In the genomic region with DNA sequence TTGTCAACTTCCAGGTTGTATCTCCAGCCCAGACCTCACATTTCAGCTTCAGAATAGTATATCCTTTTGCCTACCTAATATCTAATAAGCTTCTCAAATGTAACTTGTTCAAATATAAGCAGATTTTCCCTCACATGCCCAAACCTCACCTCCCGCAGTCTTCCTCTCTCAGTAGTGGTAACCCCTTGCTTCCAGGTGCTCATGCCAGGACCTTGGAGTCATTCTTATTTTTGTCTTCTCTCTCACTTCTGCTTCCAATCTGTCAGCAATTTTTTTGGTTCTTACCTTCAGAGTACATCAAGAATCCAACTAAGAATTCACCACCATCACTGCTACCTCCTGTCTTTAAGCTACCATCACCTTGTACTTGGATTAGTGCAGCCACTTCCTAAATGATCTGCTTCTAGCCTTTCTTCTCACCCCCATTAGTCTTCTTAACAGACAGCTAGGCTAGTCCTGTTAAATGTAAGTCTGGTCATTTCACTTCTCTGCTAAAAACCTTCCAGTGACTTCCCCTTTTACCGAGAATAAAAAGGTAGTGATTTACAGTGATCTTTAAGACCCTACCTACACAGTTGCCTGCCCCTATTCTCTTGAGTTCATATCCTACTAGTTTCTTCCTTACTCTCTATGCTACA, we compare ENCODE assay signal across 27 cellular contexts. TPM values are rescaled to one million over a fixed set of nuclear protein-coding genes. Genes with fewer than 3 reads are reported as not detected.
A peak's percentile ranks its signal among the peaks of the same experiment; 100 is the strongest.
DNase-seq lines count a peak whose midpoint lies in the region; ATAC-seq and TF ChIP-seq lines count a peak whose summit lies in the region.
"Had no signal": no experiment of that assay in that cellular context is flagged by ENCODE, and none has a peak within 500 bp of the region (broad histone marks: within the 10 kb centered on the region; RNA-seq: fewer than 3 reads in every experiment).

No MANE protein-coding gene starts in this region.

- no peaks in the 10 kb centered on the region for H3K27me3 Mint-ChIP-seq in T-helper 17 cell
- H3K27me3 Mint-ChIP-seq in activated CD8-positive, alpha-beta T cell treated with anti-CD3 and anti-CD28 coated beads, Interleukin-2, amount 10 ng/mL, durations not matched to agents 7 days and 5 days (ENCODE audit: low read depth): no peaks in the 10 kb centered on the region
- H3K27me3 Mint-ChIP-seq: IgD-negative memory B cell, T-cell had no signal

- H3K36me3 ChIP-seq in HCT116 (ENCODE audit: control insufficient read depth in 1 of 2, insufficient read depth in 2 of 2, low read length in 2 of 2) (no peaks in the 10 kb centered on the region), psoas muscle (ENCODE audit: insufficient read depth in 1 of 2, low read depth in 1 of 2) (no peaks in the 10 kb centered on the region)
- H3K36me3 ChIP-seq: esophagus muscularis mucosa, gastrocnemius medialis, neural progenitor cell, thoracic aorta had no signal

- 68 to 81% (median 75%) methylated on average over 2 of the region's 2 CpGs for WGBS in psoas muscle, 3 donors

- no peak for TF ChIP-seq CTCF in HCT116 (IDR thresholded peaks at IDR 0.05 in 2 of 3, conservative IDR thresholded peaks at IDR 0.05 in 1 of 3; ENCODE audit: borderline replicate concordance in 1 of 3, insufficient read depth in 1 of 3, low read depth in 2 of 3, low read length in 2 of 3)
- no peak for TF ChIP-seq CTCF in psoas muscle (IDR thresholded peaks at IDR 0.05)

- H3K9me3 ChIP-seq in HCT116 (ENCODE audit: control insufficient read depth in 1 of 2, insufficient read depth in 1 of 2, low read depth in 1 of 2, low read length in 2 of 2) (no peaks in the 10 kb centered on the region), T-helper 17 cell (ENCODE audit: control insufficient read depth, low read length, poor library complexity, severe bottlenecking) (no peaks in the 10 kb centered on the region), psoas muscle (peaks cover 10% of the 10 kb centered on the region)
- H3K9me3 ChIP-seq: esophagus muscularis mucosa, gastrocnemius medialis, thoracic aorta had no signal

- DNase-seq in NOMO-1 treated with DMSO at 0.1 percent for 48 hours (lab: John Stamatoyannopoulos, UW; ENCODE audit: unreplicated experiment) (peak; percentile 66), NOMO-1 treated with dmso at 0.1 percent for 144 hours (lab: John Stamatoyannopoulos, UW; ENCODE audit: unreplicated experiment) (no peak), HCT116 (ENCODE audit: low read depth, low spot score) (peak; percentile 21), T-helper 17 cell (no peak), psoas muscle (no peak), inferior parietal cortex (ENCODE audit: extremely low spot score) (no peak), RKO (ENCODE audit: low spot score) (no peak)
- no peak for DNase-seq in activated CD8-positive, alpha-beta T cell treated with anti-CD3 and anti-CD28 coated beads, Interleukin-2, amount 10 ng/mL, durations not matched to agents 7 days and 5 days
- DNase-seq: activated CD4-positive, alpha-beta T cell treated with anti-CD3 and anti-CD28 coated beads, Interleukin-2, amount 50 U/mL, for 1 hour; activated CD8-positive, alpha-beta memory T cell treated with anti-CD3 and anti-CD28 coated beads, Interleukin-2, amount 50 U/mL, for 4 hours; COR-L47; DND-41; effector memory CD4-positive, alpha-beta T cell; hippocampal formation; MM.1S; NCI-H146; NCI-H526; SIG-M5; stimulated activated CD4-positive, alpha-beta T cell treated with anti-CD3 and anti-CD28 coated beads, Interleukin-1b, Interleukin-23, amount 100 ng/mL, for 48 hours; T-cell had no signal

- BruUV-seq in HCT116 (replicated peaks; lab: Mats Ljungman, UMichigan): TSS peak; percentile 95

- peak overlapping the region; percentile 80 for H3K4me2 ChIP-seq in HCT116 (ENCODE audit: low read length)
- H3K4me2 ChIP-seq: neural progenitor cell had no signal

- RAD21 ChIA-PET in HCT116 (lab: Charles Lee; ENCODE audit: low non-redundant PET in 1 of 2, low total read pairs in 2 of 2, uncharacterized antibody in 2 of 2, unreplicated experiment in 2 of 2): no interaction called here

- H2AFZ ChIP-seq in HCT116 (ENCODE audit: low read depth, low read length, poor library complexity, severe bottlenecking): no peak overlapping the region
- H2AFZ ChIP-seq: neural progenitor cell had no signal

- no peaks in the 10 kb centered on the region for H3K27me3 ChIP-seq in HCT116 (ENCODE audit: insufficient read depth, low read length)
- no peaks in the 10 kb centered on the region for H3K27me3 ChIP-seq in psoas muscle (ENCODE audit: insufficient read depth in 3 of 3, low read length in 2 of 3)
- H3K27me3 ChIP-seq: esophagus muscularis mucosa, gastrocnemius medialis, neural progenitor cell had no signal

- H3K79me2 ChIP-seq in HCT116 (ENCODE audit: insufficient read depth, low read length): peaks cover 90% of the 10 kb centered on the region

- intact Hi-C loops in HCT116 (cut with micrococcal nuclease): loop anchor here (5.0 kb wide), 1 partner anchor 38 kb away; no protein-coding TSS in a partner anchor
- intact Hi-C loops in psoas muscle (cut with DNase I): loop anchor here in 1 of 2 donors (10.0 kb wide), 1 partner anchor 55 kb away; no protein-coding TSS in a partner anchor

- H3K9me2 ChIP-seq in HCT116 (ENCODE audit: insufficient read depth): no peaks in the 10 kb centered on the region

- H3K9me3 Mint-ChIP-seq in activated CD8-positive, alpha-beta T cell treated with anti-CD3 and anti-CD28 coated beads, Interleukin-2, amount 10 ng/mL, durations not matched to agents 7 days and 5 days (ENCODE audit: insufficient read depth): peaks cover 3% of the 10 kb centered on the region

- peak overlapping the region in 1 of 2 experiments; percentile 39; a peak in 2 of 4 replicates for H3K4me3 ChIP-seq in HCT116 (replicated peaks in 1 of 2; ENCODE audit: low read depth in 1 of 2, low read length in 2 of 2)
- H3K4me3 ChIP-seq in psoas muscle: no peak overlapping the region
- H3K4me3 ChIP-seq: esophagus muscularis mucosa, gastrocnemius medialis, neural progenitor cell, thoracic aorta had no signal

- no peak overlapping the region for H3K4me3 Mint-ChIP-seq in T-helper 17 cell
- H3K4me3 Mint-ChIP-seq in activated CD8-positive, alpha-beta T cell treated with anti-CD3 and anti-CD28 coated beads, Interleukin-2, amount 10 ng/mL, durations not matched to agents 7 days and 5 days: no peak overlapping the region
- H3K4me3 Mint-ChIP-seq: IgD-negative memory B cell, neural progenitor cell, T-cell had no signal

- peak overlapping the region; percentile 24 for H3K27ac Mint-ChIP-seq in T-helper 17 cell
- no peak overlapping the region for H3K27ac Mint-ChIP-seq in activated CD8-positive, alpha-beta T cell treated with anti-CD3 and anti-CD28 coated beads, Interleukin-2, amount 10 ng/mL, durations not matched to agents 7 days and 5 days
- H3K27ac Mint-ChIP-seq: activated T-helper 2 cell treated with anti-CD3 and anti-CD28 coated beads, Interferon-gamma antibody, Interleukin-2, Interleukin-4, amounts not matched to agents 10 μg/mL and 5 μg/mL and 100 μg/mL, durations not matched to agents 14 hours and 24 hours and 36 hours; neural progenitor cell; T-cell had no signal

- peak; percentile 35 for ATAC-seq in HCT116
- ATAC-seq in T-helper 17 cell: no peak
- peak; percentile 74 to 82 (median 78) for ATAC-seq in psoas muscle
- ATAC-seq in activated CD8-positive, alpha-beta T cell treated with anti-CD3 and anti-CD28 coated beads, Interleukin-2, amount 10 ng/mL, durations not matched to agents 7 days and 5 days: no peak
- ATAC-seq: T-cell had no signal

- peaks cover 21% of the 10 kb centered on the region for H3K4me1 Mint-ChIP-seq in T-helper 17 cell
- H3K4me1 Mint-ChIP-seq in activated CD8-positive, alpha-beta T cell treated with anti-CD3 and anti-CD28 coated beads, Interleukin-2, amount 10 ng/mL, durations not matched to agents 7 days and 5 days (ENCODE audit: low read depth): peaks cover 1% of the 10 kb centered on the region
- H3K4me1 Mint-ChIP-seq: neural progenitor cell had no signal

- peaks cover 8% of the 10 kb centered on the region for H3K36me3 Mint-ChIP-seq in T-helper 17 cell (ENCODE audit: low read depth)
- H3K36me3 Mint-ChIP-seq in activated CD8-positive, alpha-beta T cell treated with anti-CD3 and anti-CD28 coated beads, Interleukin-2, amount 10 ng/mL, durations not matched to agents 7 days and 5 days (ENCODE audit: low read depth): peaks cover 30% of the 10 kb centered on the region

- H3K4me1 ChIP-seq in HCT116 (ENCODE audit: control insufficient read depth in 1 of 2, insufficient read depth in 2 of 2, low read length in 2 of 2): peaks cover 21 to 42% of the 10 kb centered on the region in 2 experiments
- H3K4me1 ChIP-seq in psoas muscle: peaks cover 21% of the 10 kb centered on the region
- H3K4me1 ChIP-seq: neural progenitor cell had no signal

- H3K9ac ChIP-seq in HCT116 (ENCODE audit: low read length): peak overlapping the region; percentile 52
- H3K9ac ChIP-seq: neural progenitor cell had no signal

- TF ChIP-seq RAD21 in HCT116 (IDR thresholded peaks at IDR 0.05; ENCODE audit: low read depth): no peak

- peak overlapping the region; percentile 67 for H3K27ac ChIP-seq in HCT116 (ENCODE audit: low read depth, low read length)
- H3K27ac ChIP-seq in psoas muscle: peak overlapping the region; percentile 4
- H3K27ac ChIP-seq: 22Rv1, esophagus muscularis mucosa, neural progenitor cell, thoracic aorta had no signal

- CTCF ChIA-PET in HCT116 (lab: Charles Lee): interaction anchor here (1.0 kb wide), 1 partner anchor 13 kb away, joined by 3 read pairs; no protein-coding TSS in a partner anchor
- CTCF ChIA-PET in activated CD8-positive, alpha-beta T cell treated with anti-CD3 and anti-CD28 coated beads, Interleukin-2, amount 10 ng/mL, durations not matched to agents 7 days and 5 days (lab: Charles Lee): no interaction called here

- TF ChIP-seq POLR2A in HCT116 (IDR thresholded peaks at IDR 0.05; ENCODE audit: borderline replicate concordance, extremely low read depth, insufficient read depth, insufficient read length): no peak

- POLR2A ChIA-PET in HCT116 (lab: Charles Lee): interaction anchor here (0.6 to 2.8 kb wide), 4 partner anchors 9 to 533 kb away, joined by 3 to 22 read pairs (median 4); a partner anchor contains a TSS
- POLR2A ChIA-PET in activated CD8-positive, alpha-beta T cell treated with anti-CD3 and anti-CD28 coated beads, Interleukin-2, amount 10 ng/mL, durations not matched to agents 7 days and 5 days (lab: Charles Lee): interaction anchor here (0.6 kb wide), 1 partner anchor 176 kb away, joined by 4 read pairs; no protein-coding TSS in a partner anchor

- no peaks in the 10 kb centered on the region for H4K20me1 ChIP-seq in HCT116 (ENCODE audit: insufficient read depth)

RNA-seq across cellular contexts. Expression of a gene that starts 14.0 kb away (rescaled TPM):
- 41.2 TPM for total RNA-seq in HCT116 (2021; ENCODE audit: unreplicated experiment)
- polyA plus RNA-seq in HCT116 (2012): 10.7 and 11.7 TPM in 2 replicates
- 10 to 100 TPM; 51.1 to 54.7 TPM for total RNA-seq in T-helper 17 cell
- 10 to 100 TPM; 23.3 to 31.9 (median 26.7) TPM for total RNA-seq in psoas muscle
- polyA plus RNA-seq in psoas muscle: 10 to 100 TPM in 1 of 3 donors, 1 to 10 TPM in 2; 4.9 to 14.6 (median 7.3) TPM
- total RNA-seq in activated CD8-positive, alpha-beta T cell treated with anti-CD3 and anti-CD28 coated beads, Interleukin-2, amount 10 ng/mL, durations not matched to agents 7 days and 5 days: 10 to 100 TPM; 55.7 to 57.1 TPM

RNA-seq across cellular contexts. Expression of a gene that starts 14.0 kb away (rescaled TPM):
- total RNA-seq in HCT116 (2021; ENCODE audit: unreplicated experiment) (32.4 TPM), T-helper 17 cell (10 to 100 TPM; 41.1 to 58.3 TPM), psoas muscle (10 to 100 TPM; 23.5 to 30.5 (median 26.7) TPM)
- 10.8 and 14.5 TPM in 2 replicates for polyA plus RNA-seq in HCT116 (2012)
- 10 to 100 TPM; 12.4 to 31.7 (median 14.0) TPM for polyA plus RNA-seq in psoas muscle
- 10 to 100 TPM; 39.9 to 44.8 TPM for total RNA-seq in activated CD8-positive, alpha-beta T cell treated with anti-CD3 and anti-CD28 coated beads, Interleukin-2, amount 10 ng/mL, durations not matched to agents 7 days and 5 days

Comparison
In these comparisons a context has a peak if more than half of its experiments do, and no peak if none do; other contexts are left out.
1. DNase-seq: peak in NOMO-1 treated with DMSO at 0.1 percent for 48 hours (single experiment) and HCT116 (single experiment); none in NOMO-1 treated with dmso at 0.1 percent for 144 hours (single experiment), T-helper 17 cell (0 of 3), psoas muscle (0 of 2), inferior parietal cortex (single experiment), activated CD8-positive, alpha-beta T cell treated with anti-CD3 and anti-CD28 coated beads, Interleukin-2, amount 10 ng/mL, durations not matched to agents 7 days and 5 days (single experiment) and RKO (single experiment).
2. ATAC-seq: peak in HCT116 (single experiment) and psoas muscle (4 of 4); none in T-helper 17 cell (single experiment) and activated CD8-positive, alpha-beta T cell treated with anti-CD3 and anti-CD28 coated beads, Interleukin-2, amount 10 ng/mL, durations not matched to agents 7 days and 5 days (single experiment).